24 cellular contexts compared by ENCODE assay signal in the genomic region with DNA sequence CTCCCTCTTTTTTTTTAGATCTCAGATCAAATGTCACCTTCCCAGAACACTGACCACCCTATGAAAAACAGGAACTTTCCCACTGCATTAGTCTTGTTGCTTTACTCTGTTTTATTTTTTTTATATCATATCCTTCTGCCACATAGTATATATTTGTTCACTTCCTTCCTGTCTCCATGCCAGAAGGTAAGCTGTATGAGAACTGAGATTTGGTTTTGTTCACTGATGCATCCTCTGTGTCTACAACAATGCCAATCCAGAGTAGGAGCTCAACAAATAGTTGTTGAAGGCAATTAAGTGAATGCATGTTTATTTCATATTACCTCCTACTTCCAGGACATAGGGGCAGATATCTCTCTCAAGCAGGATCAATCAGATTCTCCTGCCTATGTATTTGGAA.
A peak's percentile ranks its signal among the peaks of the same experiment; 100 is the strongest.
DNase-seq lines count a peak whose midpoint lies in the region; ATAC-seq lines count a peak whose summit lies in the region.
"Had no signal": no experiment of that assay in that cellular context is flagged by ENCODE, and none has a peak within 500 bp of the region (broad histone marks: within the 10 kb centered on the region; RNA-seq: fewer than 3 reads in every experiment).

No MANE protein-coding gene starts in this region.

- peak overlapping the region; percentile 77 for H3K27ac Mint-ChIP-seq in activated T-helper 2 cell treated with anti-CD3 and anti-CD28 coated beads, Interferon-gamma antibody, Interleukin-2, Interleukin-4, amounts not matched to agents 10 μg/mL and 5 μg/mL and 100 μg/mL, durations not matched to agents 14 hours and 24 hours and 36 hours
- H3K27ac Mint-ChIP-seq: activated naive CD4-positive, alpha-beta T cell treated with anti-CD3 and anti-CD28 coated beads for 36 hours; dendritic cell treated with granulocyte-macrophage colony-stimulating factor and Interleukin-4, amounts not matched to agents 40 ng/mL and 50 ng/mL, for 4 days; H9; type B pancreatic cell had no signal

- intact Hi-C loops in activated T-helper 2 cell treated with anti-CD3 and anti-CD28 coated beads, Interferon-gamma antibody, Interleukin-2, Interleukin-4, amounts not matched to agents 10 μg/mL and 5 μg/mL and 100 μg/mL, durations not matched to agents 14 hours and 24 hours and 36 hours (cut with micrococcal nuclease) = loop anchor here (1.0 to 5.0 kb wide), 3 partner anchors 8 to 286 kb away; no protein-coding TSS in a partner anchor

- DNase-seq in NOMO-1 treated with DMSO at 0.1 percent for 48 hours (lab: John Stamatoyannopoulos, UW; ENCODE audit: unreplicated experiment) (peak; percentile 21), NOMO-1 treated with dmso at 0.1 percent for 144 hours (lab: John Stamatoyannopoulos, UW; ENCODE audit: unreplicated experiment) (no peak), NCI-H1417 (lab: John Stamatoyannopoulos, UW) (no peak), dermis blood vessel endothelial cell (no peak), amniotic stem cell (lab: John Stamatoyannopoulos, UW) (no peak)
- DNase-seq in activated T-helper 2 cell treated with anti-CD3 and anti-CD28 coated beads, Interferon-gamma antibody, Interleukin-2, Interleukin-4, amounts not matched to agents 10 μg/mL and 5 μg/mL and 100 μg/mL, durations not matched to agents 14 hours and 24 hours and 36 hours (ENCODE audit: low spot score) = no peak
- DNase-seq: 8988T; activated naive CD4-positive, alpha-beta T cell treated with anti-CD3 and anti-CD28 coated beads for 36 hours; brain microvascular endothelial cell; C1 segment of cervical spinal cord; erythroblast; H9; left lung; NCI-H1694; NCI-H2227 treated with DMSO at 0.1 percent for 48 hours; nucleus accumbens; right cardiac atrium; stimulated activated CD4-positive, alpha-beta T cell treated with anti-CD3 and anti-CD28 coated beads, Interleukin-15, amount 100 ng/mL, for 24 hours; WERI-Rb-1 had no signal

- peaks cover 43% of the 10 kb centered on the region for H3K4me1 Mint-ChIP-seq in activated T-helper 2 cell treated with anti-CD3 and anti-CD28 coated beads, Interferon-gamma antibody, Interleukin-2, Interleukin-4, amounts not matched to agents 10 μg/mL and 5 μg/mL and 100 μg/mL, durations not matched to agents 14 hours and 24 hours and 36 hours (ENCODE audit: low read depth)

- peak overlapping the region; percentile 0 for H3K4me3 Mint-ChIP-seq in activated T-helper 2 cell treated with anti-CD3 and anti-CD28 coated beads, Interferon-gamma antibody, Interleukin-2, Interleukin-4, amounts not matched to agents 10 μg/mL and 5 μg/mL and 100 μg/mL, durations not matched to agents 14 hours and 24 hours and 36 hours (ENCODE audit: low read depth)
- H3K4me3 Mint-ChIP-seq: activated naive CD4-positive, alpha-beta T cell treated with anti-CD3 and anti-CD28 coated beads for 36 hours; dendritic cell treated with granulocyte-macrophage colony-stimulating factor and Interleukin-4, amounts not matched to agents 40 ng/mL and 50 ng/mL, for 4 days; H9; type B pancreatic cell had no signal

- H3K27me3 Mint-ChIP-seq in activated T-helper 2 cell treated with anti-CD3 and anti-CD28 coated beads, Interferon-gamma antibody, Interleukin-2, Interleukin-4, amounts not matched to agents 10 μg/mL and 5 μg/mL and 100 μg/mL, durations not matched to agents 14 hours and 24 hours and 36 hours (ENCODE audit: low read depth) = no peaks in the 10 kb centered on the region

- H3K9me3 Mint-ChIP-seq in activated T-helper 2 cell treated with anti-CD3 and anti-CD28 coated beads, Interferon-gamma antibody, Interleukin-2, Interleukin-4, amounts not matched to agents 10 μg/mL and 5 μg/mL and 100 μg/mL, durations not matched to agents 14 hours and 24 hours and 36 hours = peaks cover 5% of the 10 kb centered on the region
- H3K9me3 Mint-ChIP-seq: activated naive CD4-positive, alpha-beta T cell treated with anti-CD3 and anti-CD28 coated beads for 36 hours; dendritic cell treated with granulocyte-macrophage colony-stimulating factor and Interleukin-4, amounts not matched to agents 40 ng/mL and 50 ng/mL, for 4 days; H9; type B pancreatic cell had no signal

- ATAC-seq in GM18909 (IDR thresholded peaks at IDR 0.05; ENCODE audit: poor library complexity, unreplicated experiment) (peak; percentile 43), HG03159 (IDR thresholded peaks at IDR 0.05; ENCODE audit: unreplicated experiment) (peak; percentile 37)
- ATAC-seq: gastroesophageal sphincter, left lung, right cardiac atrium had no signal

- H3K36me3 Mint-ChIP-seq in activated T-helper 2 cell treated with anti-CD3 and anti-CD28 coated beads, Interferon-gamma antibody, Interleukin-2, Interleukin-4, amounts not matched to agents 10 μg/mL and 5 μg/mL and 100 μg/mL, durations not matched to agents 14 hours and 24 hours and 36 hours (ENCODE audit: low read depth) = peaks cover 4% of the 10 kb centered on the region
- H3K36me3 Mint-ChIP-seq: type B pancreatic cell had no signal
